In genomic region chr12:49264466-49264872, GRCh38 we compare ENCODE assay signal across 2 cellular contexts.
TF ChIP-seq lines count a peak whose summit lies in the region.

No MANE protein-coding gene starts in this region.

TF ChIP-seq in K562, 482 proteins besides CTCF, POLR2A, EP300 and RAD21 (continues in another document):
- TF ChIP-seq FOXM1 (IDR thresholded peaks at IDR 0.05; ENCODE audit: low read depth), result 0 out of 2 replicates have a peak, but pooled peaks have one; percentile 100
- TF ChIP-seq FOXM1 (CRISPR knock-in tag; IDR thresholded peaks at IDR 0.05; ENCODE audit: low read depth), result no peak
- peak; percentile 29; the same call in 1 of the 2 replicates for TF ChIP-seq ZNF589 (CRISPR knock-in tag; IDR thresholded peaks at IDR 0.05; ENCODE audit: low read depth)
- TF ChIP-seq ETV5 (CRISPR knock-in tag; IDR thresholded peaks at IDR 0.05; ENCODE audit: low read depth), result peak; percentile 60; the same call in 1 of the 2 replicates
- peak; percentile 97 for TF ChIP-seq CHD1 (IDR thresholded peaks at IDR 0.05; ENCODE audit: low read length)
- peak in 1 of 2 experiments; percentile 46; a peak in 2 of 4 replicates for TF ChIP-seq TEAD1 (CRISPR knock-in tag; IDR thresholded peaks at IDR 0.05)
- TF ChIP-seq STAT5A (IDR thresholded peaks at IDR 0.05; ENCODE audit: borderline replicate concordance, low read length), result no peak
- peak; percentile 78; the same call in 1 of the 2 replicates for TF ChIP-seq PHB (CRISPR knock-in tag; IDR thresholded peaks at IDR 0.05)
- no peak for TF ChIP-seq ZNF408 (CRISPR knock-in tag; IDR thresholded peaks at IDR 0.05; ENCODE audit: low read depth)
- TF ChIP-seq MLX (CRISPR knock-in tag; conservative IDR thresholded peaks at IDR 0.05), result no peak
- peak; percentile 78 for TF ChIP-seq ELF1 (tag; IDR thresholded peaks at IDR 0.05)
- TF ChIP-seq SRSF3 (IDR thresholded peaks at IDR 0.05; ENCODE audit: insufficient read depth, low read length), result no peak
- TF ChIP-seq NFRKB (IDR thresholded peaks at IDR 0.05; ENCODE audit: low read depth), result no peak
- TF ChIP-seq SP2 (IDR thresholded peaks at IDR 0.05; ENCODE audit: extremely low read depth, low read depth, low read length, poor library complexity, severe bottlenecking), result no peak
- peak; percentile 74 for TF ChIP-seq ZEB2 (IDR thresholded peaks at IDR 0.05)
- TF ChIP-seq ZNF511 (CRISPR knock-in tag; IDR thresholded peaks at IDR 0.05), result no peak
- TF ChIP-seq KLF6 (CRISPR knock-in tag; IDR thresholded peaks at IDR 0.05; ENCODE audit: borderline replicate concordance), result peak; percentile 54; the same call in 1 of the 2 replicates
- TF ChIP-seq HDAC1 (IDR thresholded peaks at IDR 0.05), result peak in 1 of 2 experiments; percentile 82; a peak in 2 of 4 replicates
- TF ChIP-seq KDM5B (IDR thresholded peaks at IDR 0.05; ENCODE audit: insufficient replicate concordance, low read depth, low read length), result no peak
- 0 out of 2 replicates have a peak, but pooled peaks have one; percentile 50 for TF ChIP-seq ZBTB17 (CRISPR knock-in tag; IDR thresholded peaks at IDR 0.05)
- TF ChIP-seq CGGBP1 (CRISPR knock-in tag; IDR thresholded peaks at IDR 0.05), result peak; percentile 83; the same call in 1 of the 2 replicates
- peak; percentile 78 for TF ChIP-seq ETV1 (tag; conservative IDR thresholded peaks at IDR 0.05; ENCODE audit: low read depth)
- no peak for TF ChIP-seq SAP30 (IDR thresholded peaks at IDR 0.05; ENCODE audit: borderline replicate concordance, insufficient read depth, low read depth, low read length, poor library complexity, severe bottlenecking)
- peak; percentile 62; the same call in 1 of the 2 replicates for TF ChIP-seq ZSCAN32 (CRISPR knock-in tag; IDR thresholded peaks at IDR 0.05)
- peak; percentile 28; the same call in 1 of the 2 replicates for TF ChIP-seq HLTF (IDR thresholded peaks at IDR 0.05)
- no peak for TF ChIP-seq MTA3 (IDR thresholded peaks at IDR 0.05; ENCODE audit: borderline replicate concordance)
- 0 out of 2 replicates have a peak, but pooled peaks have one; percentile 12 for TF ChIP-seq HDAC2 (IDR thresholded peaks at IDR 0.05)

TF ChIP-seq in HepG2, 621 proteins besides CTCF, POLR2A, EP300 and RAD21 (continues in another document):
- TF ChIP-seq NCOA2 (CRISPR knock-in tag; IDR thresholded peaks at IDR 0.05) (no peak), PLSCR1 (CRISPR knock-in tag; IDR thresholded peaks at IDR 0.05; ENCODE audit: borderline replicate concordance) (no peak), ZNF781 (CRISPR knock-in tag; IDR thresholded peaks at IDR 0.05; ENCODE audit: borderline replicate concordance, not compliant biosample characterization) (no peak), ZNF414 (CRISPR knock-in tag; IDR thresholded peaks at IDR 0.05) (no peak), ZNF788 (CRISPR knock-in tag; IDR thresholded peaks at IDR 0.05; ENCODE audit: borderline replicate concordance) (peak; percentile 13; the same call in 1 of the 2 replicates), ATF4 (CRISPR knock-in tag; IDR thresholded peaks at IDR 0.05) (no peak), HNRNPH1 (optimal IDR thresholded peaks at IDR 0.05; ENCODE audit: low read depth, low read length) (peak; percentile 96), GZF1 (CRISPR knock-in tag; IDR thresholded peaks at IDR 0.05) (no peak), SOX13 (IDR thresholded peaks at IDR 0.05) (no peak), SOX13 (CRISPR knock-in tag; conservative IDR thresholded peaks at IDR 0.05 in 1 of 2, IDR thresholded peaks at IDR 0.05 in 1 of 2) (no peak), XRCC5 (optimal IDR thresholded peaks at IDR 0.05; ENCODE audit: low read length) (peak; percentile 19), ZSCAN5A (CRISPR knock-in tag; IDR thresholded peaks at IDR 0.05; ENCODE audit: borderline replicate concordance) (0 out of 2 replicates have a peak, but pooled peaks have one; percentile 20), RFXAP (CRISPR knock-in tag; IDR thresholded peaks at IDR 0.05; ENCODE audit: borderline replicate concordance) (no peak), ZNF263 (CRISPR knock-in tag; IDR thresholded peaks at IDR 0.05) (peak; percentile 100), ZNF160 (CRISPR knock-in tag; IDR thresholded peaks at IDR 0.05) (no peak), ZFAT (CRISPR knock-in tag; conservative IDR thresholded peaks at IDR 0.05) (no peak), ZNF512B (CRISPR knock-in tag; IDR thresholded peaks at IDR 0.05; ENCODE audit: borderline replicate concordance) (no peak), ZNF430 (CRISPR knock-in tag; IDR thresholded peaks at IDR 0.05) (peak; percentile 9; the same call in 1 of the 2 replicates), ZSCAN29 (CRISPR knock-in tag; conservative IDR thresholded peaks at IDR 0.05) (no peak), ZMYM2 (CRISPR knock-in tag; IDR thresholded peaks at IDR 0.05) (peak; percentile 94; the same call in 1 of the 2 replicates), NKX3-1 (CRISPR knock-in tag; IDR thresholded peaks at IDR 0.05) (no peak), ZZZ3 (CRISPR knock-in tag; IDR thresholded peaks at IDR 0.05; ENCODE audit: borderline replicate concordance) (no peak), BCL3 (CRISPR knock-in tag; IDR thresholded peaks at IDR 0.05) (peak; percentile 9; the same call in 1 of the 2 replicates), ZSCAN25 (CRISPR knock-in tag; IDR thresholded peaks at IDR 0.05) (peak; percentile 53; the same call in 1 of the 2 replicates), ZNF354B (CRISPR knock-in tag; IDR thresholded peaks at IDR 0.05) (0 out of 2 replicates have a peak, but pooled peaks have one; percentile 9), NONO (IDR thresholded peaks at IDR 0.05) (no peak), NONO (CRISPR knock-in tag; conservative IDR thresholded peaks at IDR 0.05) (no peak), KDM2A (CRISPR knock-in tag; IDR thresholded peaks at IDR 0.05; ENCODE audit: borderline replicate concordance, low read depth) (0 out of 2 replicates have a peak, but pooled peaks have one; percentile 16), ESRRA (CRISPR knock-in tag; IDR thresholded peaks at IDR 0.05; ENCODE audit: low read depth) (no peak), TEAD3 (CRISPR knock-in tag; optimal IDR thresholded peaks at IDR 0.05; ENCODE audit: borderline replicate concordance) (peak; percentile 16), ZBTB34 (CRISPR knock-in tag; IDR thresholded peaks at IDR 0.05) (0 out of 2 replicates have a peak, but pooled peaks have one; percentile 43), YEATS4 (CRISPR knock-in tag; IDR thresholded peaks at IDR 0.05; ENCODE audit: borderline replicate concordance) (peak; percentile 38; the same call in 1 of the 2 replicates), ZEB1 (IDR thresholded peaks at IDR 0.05; ENCODE audit: insufficient replicate concordance, low read depth) (peak; percentile 21), PCBP1 (IDR thresholded peaks at IDR 0.05; ENCODE audit: borderline replicate concordance, low read depth, low read length) (peak; percentile 99), ZNF563 (CRISPR knock-in tag; IDR thresholded peaks at IDR 0.05) (peak; percentile 76; the same call in 1 of the 2 replicates), SRSF1 (optimal IDR thresholded peaks at IDR 0.05; ENCODE audit: low read depth, low read length) (peak; percentile 5), SPEN (CRISPR knock-in tag; IDR thresholded peaks at IDR 0.05; ENCODE audit: low read depth) (peak; percentile 33; the same call in 1 of the 2 replicates), STAG1 (CRISPR knock-in tag; IDR thresholded peaks at IDR 0.05) (no peak), ZNF841 (CRISPR knock-in tag; IDR thresholded peaks at IDR 0.05; ENCODE audit: borderline replicate concordance) (no peak), UBTF (CRISPR knock-in tag; IDR thresholded peaks at IDR 0.05) (peak; percentile 72; the same call in 1 of the 2 replicates), YY1 (IDR thresholded peaks at IDR 0.05; ENCODE audit: insufficient read depth, insufficient replicate concordance, low read depth, low read length) (peak; percentile 11), NCOA1 (CRISPR knock-in tag; IDR thresholded peaks at IDR 0.05) (no peak), ZSCAN30 (CRISPR knock-in tag; IDR thresholded peaks at IDR 0.05) (no peak)
